ENCODE assay signal across 8 cellular contexts in the genomic region with DNA sequence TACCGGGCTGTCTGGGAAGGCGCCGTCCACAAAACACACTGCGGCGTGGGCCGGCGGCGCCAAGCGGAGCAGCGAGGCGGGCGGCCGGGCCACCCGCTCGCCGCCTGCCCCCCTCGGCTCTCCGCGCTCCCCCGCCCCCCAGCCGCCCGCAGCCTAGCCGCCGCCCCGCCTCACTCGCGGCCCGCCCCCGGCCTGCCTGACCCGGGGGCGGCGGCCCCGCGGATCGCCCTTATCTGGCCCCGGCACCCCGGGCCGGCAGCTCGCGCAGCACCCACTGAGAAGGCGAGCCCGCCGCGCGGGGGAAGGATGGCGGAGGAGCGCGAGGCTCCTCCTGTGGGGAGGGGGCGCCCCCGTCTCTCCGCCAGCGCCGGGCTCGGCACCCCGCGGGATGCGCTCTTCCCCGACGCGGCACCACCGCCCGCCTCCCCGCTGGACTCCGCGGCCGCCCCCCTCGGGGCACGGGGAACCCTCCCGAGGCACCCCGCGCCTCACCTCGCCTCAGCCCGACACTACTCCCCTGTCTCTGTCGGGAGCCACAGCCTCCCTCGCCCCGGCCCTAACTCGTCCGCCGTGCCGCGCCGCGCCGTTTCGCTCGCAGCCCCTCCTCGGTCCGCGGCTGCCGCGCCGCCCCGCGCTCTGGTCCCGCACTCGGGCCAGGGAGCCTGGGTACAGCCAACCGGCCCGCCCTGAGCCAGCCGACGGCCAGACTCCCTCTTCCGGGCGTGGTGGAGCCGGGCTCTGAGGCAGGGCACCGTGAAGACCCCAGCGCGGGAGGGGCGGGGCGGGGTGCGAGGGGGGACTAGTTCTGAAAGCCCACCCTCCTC. TPM values are rescaled to one million over a fixed set of nuclear protein-coding genes. Genes with fewer than 3 reads are reported as not detected.
A peak's percentile ranks its signal among the peaks of the same experiment; 100 is the strongest.
DNase-seq lines count a peak whose midpoint lies in the region; ATAC-seq lines count a peak whose summit lies in the region.

No MANE protein-coding gene starts in this region.

- H3K27ac ChIP-seq in muscle layer of duodenum (ENCODE audit: low read length), result peak overlapping the region; percentile 45
- H3K27ac ChIP-seq in substantia nigra (ENCODE audit: low read depth, low read length, poor library complexity, severe bottlenecking), result peak overlapping the region; percentile 80

- H3K27me3 ChIP-seq in muscle layer of duodenum (ENCODE audit: low read depth, low read length), result no peaks in the 10 kb centered on the region

- peak; percentile 3 for DNase-seq in NCI-H2107 (lab: John Stamatoyannopoulos, UW)
- DNase-seq in NCI-H2107 treated with DMSO at 0.1 percent for 48 hours (lab: John Stamatoyannopoulos, UW; ENCODE audit: unreplicated experiment), result no peak
- DNase-seq in NCI-H146 (lab: John Stamatoyannopoulos, UW), result peak; percentile 27
- peak; percentile 62 for DNase-seq in activated T-cell treated with anti-CD3 and anti-CD28 coated beads, Interleukin-2, amount 50 U/mL, for 1 hour
- peak in 39 of 49 donors; percentile 0 to 55 (median 30) for DNase-seq in substantia nigra (lab: John Stamatoyannopoulos, UW)

- H3K4me1 ChIP-seq in muscle layer of duodenum (ENCODE audit: control insufficient read depth in 1 of 2, insufficient read depth in 2 of 2, low read length in 2 of 2), result peaks cover 0 to 7% of the 10 kb centered on the region in 2 donors

- no peaks in the 10 kb centered on the region for H3K36me3 ChIP-seq in muscle layer of duodenum (ENCODE audit: control insufficient read depth in 1 of 2, insufficient read depth in 2 of 2, low read length in 2 of 2)

- H3K9me3 ChIP-seq in muscle layer of duodenum (ENCODE audit: control insufficient read depth in 1 of 2, low read length in 2 of 2), result no peaks in the 10 kb centered on the region

- ATAC-seq in HG02571 (IDR thresholded peaks at IDR 0.05; ENCODE audit: unreplicated experiment), result peak; percentile 38
- ATAC-seq in esophagus mucosa, result peak; percentile 57

- H3K4me3 ChIP-seq in muscle layer of duodenum (ENCODE audit: low read depth in 1 of 2, low read length in 2 of 2), result peak overlapping the region; percentile 70 to 71

RNA-seq across cellular contexts. Expression of gene ATP11C, which starts 0.6 kb away (rescaled TPM):
- total RNA-seq in esophagus mucosa, result 6.5 TPM

RNA-seq across cellular contexts. Expression of gene CXorf66, which starts 33.0 kb away (rescaled TPM):
- total RNA-seq in esophagus mucosa, result not detected
